In the genomic region with DNA sequence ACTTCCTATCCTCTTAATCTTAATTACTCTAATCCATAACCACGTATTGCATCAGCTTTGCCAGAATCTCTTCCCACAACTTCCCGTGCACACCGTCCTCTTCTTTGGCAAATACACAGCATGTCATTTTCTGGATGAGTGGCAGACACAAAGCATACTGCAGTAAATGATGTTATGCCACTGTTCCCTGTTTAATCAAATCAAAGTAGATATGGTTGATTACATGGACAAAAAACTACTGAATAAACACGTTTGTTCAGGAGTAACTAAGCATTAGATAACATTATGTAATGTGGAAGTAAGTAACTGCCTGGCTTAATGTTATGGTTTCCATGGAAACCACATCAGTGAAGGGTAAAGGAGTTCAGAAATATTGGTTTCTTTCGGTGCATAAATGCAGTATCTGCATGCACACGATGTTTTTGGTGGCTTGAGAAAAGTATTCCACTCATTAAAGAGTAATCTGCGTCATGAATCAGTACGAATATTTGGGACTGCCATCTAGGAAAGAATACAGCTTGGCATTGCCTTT, we compare ENCODE assay signal across 17 cellular contexts.
DNase-seq lines count a peak whose midpoint lies in the region; ATAC-seq and TF ChIP-seq lines count a peak whose summit lies in the region.
"Had no signal": no experiment of that assay in that cellular context is flagged by ENCODE, and none has a peak within 500 bp of the region (broad histone marks: within the 10 kb centered on the region; RNA-seq: fewer than 3 reads in every experiment).

No MANE protein-coding gene starts in this region.

- no peaks in the 10 kb centered on the region for H4K20me1 ChIP-seq in neural progenitor cell (ENCODE audit: low read depth)

- H3K9me3 Mint-ChIP-seq in neural progenitor cell, result peaks cover 2% of the 10 kb centered on the region

- no peaks in the 10 kb centered on the region for H3K79me2 ChIP-seq in neural progenitor cell (ENCODE audit: low read depth)

- H3K4me1 Mint-ChIP-seq in neural progenitor cell, result peaks cover 18% of the 10 kb centered on the region

- H3K9me3 ChIP-seq in neural progenitor cell (ENCODE audit: low read depth), result no peaks in the 10 kb centered on the region
- H3K9me3 ChIP-seq: BE2C, SJSA1 had no signal

- no peak overlapping the region for H3K4me3 Mint-ChIP-seq in neural progenitor cell

- ATAC-seq in GM21576 (IDR thresholded peaks at IDR 0.05; ENCODE audit: unreplicated experiment), result no peak
- ATAC-seq: HCT116, Right ventricle myocardium inferior had no signal

- TF ChIP-seq CTCF in neural progenitor cell (IDR thresholded peaks at IDR 0.05), result no peak

- peak overlapping the region; percentile 68 for H3K27ac Mint-ChIP-seq in neural progenitor cell

- H3F3A ChIP-seq in neural progenitor cell (ENCODE audit: low read depth), result no peaks in the 10 kb centered on the region

- no peak overlapping the region for H3K9ac ChIP-seq in neural progenitor cell

- no peak overlapping the region for H2AFZ ChIP-seq in neural progenitor cell (replicated peaks)

- no peak overlapping the region for H3K4me3 ChIP-seq in neural progenitor cell
- H3K4me3 ChIP-seq: SJSA1 had no signal

- DNase-seq in NCI-H82 (lab: John Stamatoyannopoulos, UW), result peak; percentile 12
- DNase-seq in NCI-H82 treated with DMSO at 0.1 percent for 48 hours (lab: John Stamatoyannopoulos, UW; ENCODE audit: unreplicated experiment), result no peak
- DNase-seq in amniotic epithelial cell (ENCODE audit: low read depth), result peak; percentile 35
- no peak for DNase-seq in neural progenitor cell (ENCODE audit: low spot score)
- no peak for DNase-seq in ureter (ENCODE audit: low spot score)
- DNase-seq in NCI-H2029 treated with DMSO at 0.1 percent for 48 hours (lab: John Stamatoyannopoulos, UW), result no peak
- DNase-seq: BE2C, DMS53, GDM1, MM.1S, NCI-H1092, OCI-M1, T-helper 2 cell had no signal

- no peaks in the 10 kb centered on the region for H3K36me3 Mint-ChIP-seq in neural progenitor cell

- peaks cover 12% of the 10 kb centered on the region for H3K27me3 Mint-ChIP-seq in neural progenitor cell (ENCODE audit: insufficient read depth, low read depth)

- no peaks in the 10 kb centered on the region for H3K27me3 ChIP-seq in neural progenitor cell

- H3K27ac ChIP-seq in neural progenitor cell, result no peak overlapping the region
- H3K27ac ChIP-seq: SJSA1 had no signal

- H3K4me1 ChIP-seq in neural progenitor cell, result no peaks in the 10 kb centered on the region
- H3K4me1 ChIP-seq: BE2C, SJSA1 had no signal

- H3K36me3 ChIP-seq in neural progenitor cell, result no peaks in the 10 kb centered on the region
- H3K36me3 ChIP-seq: BE2C, SJSA1 had no signal

- no peak overlapping the region for H3K4me2 ChIP-seq in neural progenitor cell

Comparison
In these comparisons a context has a peak if more than half of its experiments do, and no peak if none do; other contexts are left out.
1. DNase-seq: peak in NCI-H82 (single experiment) and amniotic epithelial cell (single experiment); none in NCI-H82 treated with DMSO at 0.1 percent for 48 hours (single experiment), neural progenitor cell (single experiment), ureter (single experiment) and NCI-H2029 treated with DMSO at 0.1 percent for 48 hours (single experiment).